ENCODE assay signal across 9 cellular contexts in the genomic region with DNA sequence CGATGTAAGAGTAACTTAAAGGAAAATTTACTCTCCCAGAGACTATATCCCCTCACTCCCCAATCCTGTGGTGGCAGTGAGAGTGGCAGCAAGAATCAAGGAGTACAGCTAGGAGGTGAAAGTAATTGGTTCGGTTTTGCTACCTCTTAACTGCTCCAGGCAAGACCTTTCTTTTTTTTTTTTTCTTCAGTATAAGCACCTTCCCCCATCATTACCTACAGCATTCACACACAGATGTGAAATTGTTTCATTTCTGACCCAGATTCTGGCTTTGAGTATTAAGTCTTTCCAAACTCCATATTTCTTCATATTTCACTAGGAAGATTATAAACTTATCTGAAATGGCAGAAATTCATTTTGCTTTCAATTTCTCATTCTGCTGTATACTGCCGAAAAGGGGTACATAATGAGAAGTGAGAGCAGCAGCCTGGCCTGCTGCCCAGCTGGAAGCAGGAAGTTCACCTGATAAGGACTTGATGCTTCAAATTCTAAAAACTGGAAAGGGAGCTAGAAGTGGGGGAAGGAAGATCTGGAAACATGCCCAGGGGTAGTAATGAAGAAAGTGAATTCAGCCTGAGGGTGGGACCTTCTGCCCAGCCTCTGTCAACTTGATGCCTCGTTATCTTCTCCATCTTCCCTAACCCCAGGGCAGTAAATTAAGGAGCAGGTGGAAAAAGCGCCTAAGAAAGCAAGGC.
DNase-seq lines count a peak whose midpoint lies in the region; ATAC-seq and TF ChIP-seq lines count a peak whose summit lies in the region.
"Had no signal": no experiment of that assay in that cellular context is flagged by ENCODE, and none has a peak within 500 bp of the region (broad histone marks: within the 10 kb centered on the region; RNA-seq: fewer than 3 reads in every experiment).

No MANE protein-coding gene starts in this region.

- no peak overlapping the region for H3K4me3 Mint-ChIP-seq in T-helper 17 cell

- peaks cover 8% of the 10 kb centered on the region for H3K36me3 Mint-ChIP-seq in T-helper 17 cell (ENCODE audit: low read depth)

- intact Hi-C loops in left lung (cut with DNase I) = no loop called here

- H3K27me3 Mint-ChIP-seq in T-helper 17 cell = no peaks in the 10 kb centered on the region

- ATAC-seq in HG02642 (IDR thresholded peaks at IDR 0.05; ENCODE audit: poor library complexity, unreplicated experiment) (peak; percentile 44), T-helper 17 cell (no peak), left lung (peak; percentile 81)

- peak overlapping the region; percentile 60 for H3K27ac Mint-ChIP-seq in T-helper 17 cell

- peaks cover 10% of the 10 kb centered on the region for H3K4me1 Mint-ChIP-seq in T-helper 17 cell

- H3K36me3 ChIP-seq in left lung = peaks cover 3 to 75% of the 10 kb centered on the region in 2 donors

- no peak for TF ChIP-seq CTCF in left lung (IDR thresholded peaks at IDR 0.05)

- H3K9me3 ChIP-seq in T-helper 17 cell (ENCODE audit: control insufficient read depth, low read length, poor library complexity, severe bottlenecking) (no peaks in the 10 kb centered on the region), left lung (no peaks in the 10 kb centered on the region)
- H3K9me3 ChIP-seq: HAP-1 had no signal

- H3K27me3 ChIP-seq in left lung = no peaks in the 10 kb centered on the region

- H3K4me3 ChIP-seq in left lung = no peak overlapping the region
- H3K4me3 ChIP-seq: HAP-1 had no signal

- H3K4me1 ChIP-seq in left lung = peaks cover 0 to 22% of the 10 kb centered on the region in 2 donors
- H3K4me1 ChIP-seq: HAP-1 had no signal

- H3K27ac ChIP-seq in left lung = peak overlapping the region in 1 of 2 donors; percentile 83

- peak; percentile 11 for DNase-seq in COR-L47 (lab: John Stamatoyannopoulos, UW)
- DNase-seq in T-helper 17 cell = no peak
- DNase-seq in left lung = peak in 1 of 2 donors; percentile 54
- DNase-seq in SW 1271 (lab: John Stamatoyannopoulos, UW) = no peak
- DNase-seq in NCI-H82 (lab: John Stamatoyannopoulos, UW) = no peak
- DNase-seq in stimulated activated CD4-positive, alpha-beta T cell treated with anti-CD3 and anti-CD28 coated beads, Interleukin-15, amount 100 ng/mL, for 24 hours = no peak
- DNase-seq in activated CD8-positive, alpha-beta memory T cell treated with anti-CD3 and anti-CD28 coated beads, Interleukin-2, amount 50 U/mL, for 4 hours = no peak
